18 cellular contexts compared by ENCODE assay signal in genomic region chr10:79412516-79412915, GRCh38. TPM values are rescaled to one million over a fixed set of nuclear protein-coding genes. Genes with fewer than 3 reads are reported as not detected.
DNase-seq lines count a peak whose midpoint lies in the region; ATAC-seq and TF ChIP-seq lines count a peak whose summit lies in the region.
"Had no signal": no experiment of that assay in that cellular context is flagged by ENCODE, and none has a peak within 500 bp of the region (broad histone marks: within the 10 kb centered on the region; RNA-seq: fewer than 3 reads in every experiment).

No MANE protein-coding gene starts in this region.

- TF ChIP-seq CTCF in HFFc6 (IDR thresholded peaks at IDR 0.05): no peak

- H3K4me1 Mint-ChIP-seq in HFFc6 (ENCODE audit: low read depth): peaks cover 71% of the 10 kb centered on the region
- peaks cover 9% of the 10 kb centered on the region for H3K4me1 Mint-ChIP-seq in activated T-helper 17 cell treated with anti-CD3 and anti-CD28 coated beads, Interleukin-2, amount 50 U/mL, for 72 hours

- no peak overlapping the region for H2AFZ ChIP-seq in mesenchymal stem cell (ENCODE audit: low read depth, low read length)
- H2AFZ ChIP-seq: GM23248 had no signal

- H3K9me3 ChIP-seq in mesenchymal stem cell (ENCODE audit: control insufficient read depth, low read length): no peaks in the 10 kb centered on the region
- H3K9me3 ChIP-seq: BLaER1 treated with 17β-estradiol and CSF1 and Interleukin-3, amounts not matched to agents 10 nM and 100 nM; HAP-1 had no signal

- H3K36me3 Mint-ChIP-seq in HFFc6 (ENCODE audit: low read depth): peaks cover 13% of the 10 kb centered on the region
- no peaks in the 10 kb centered on the region for H3K36me3 Mint-ChIP-seq in activated T-helper 17 cell treated with anti-CD3 and anti-CD28 coated beads, Interleukin-2, amount 50 U/mL, for 72 hours (ENCODE audit: low read depth)

- peak overlapping the region; percentile 70 for H3K27ac Mint-ChIP-seq in HFFc6
- H3K27ac Mint-ChIP-seq in activated T-helper 17 cell treated with anti-CD3 and anti-CD28 coated beads, Interleukin-2, amount 50 U/mL, for 72 hours: no peak overlapping the region

- H2BK15ac ChIP-seq in mesenchymal stem cell (ENCODE audit: low read depth, poor library complexity, severe bottlenecking): no peak overlapping the region

- no peak for ATAC-seq in activated T-helper 17 cell treated with anti-CD3 and anti-CD28 coated beads, Interleukin-2, amount 50 U/mL, for 72 hours (replicated peaks)
- ATAC-seq in sciatic nerve: no peak
- ATAC-seq in GM21423 (IDR thresholded peaks at IDR 0.05; ENCODE audit: unreplicated experiment): no peak
- no peak for ATAC-seq in GM21529 (IDR thresholded peaks at IDR 0.05; ENCODE audit: unreplicated experiment)

- peak overlapping the region; percentile 57 for H3K9ac ChIP-seq in mesenchymal stem cell (ENCODE audit: low read length)
- H3K9ac ChIP-seq: GM23248 had no signal

- intact Hi-C loops in sciatic nerve (cut with DNase I): no loop called here

- no peak overlapping the region for H4K8ac ChIP-seq in mesenchymal stem cell (ENCODE audit: low read length)

- DNase-seq in HFFc6 (no peak), mesenchymal stem cell (no peak), sciatic nerve (ENCODE audit: low spot score) (peak; percentile 35), DMS 273 (lab: John Stamatoyannopoulos, UW; ENCODE audit: unreplicated experiment) (no peak), OCI-M1 (lab: John Stamatoyannopoulos, UW) (no peak)
- DNase-seq: DND-41; GM23248; NCI-H1092 treated with DMSO at 0.1 percent for 48 hours; NCI-H2029 treated with DMSO at 0.1 percent for 48 hours; NCI-H2171; NCI-H526 treated with DMSO at 0.1 percent for 48 hours; NK-92 treated with Interleukin-12 subunit alpha and Interleukin-12 subunit beta, amount 100 ng/mL, for 24 hours had no signal

- H3K23ac ChIP-seq in mesenchymal stem cell (ENCODE audit: low read length in 2 of 2): no peak overlapping the region

- 97% methylated on average over 11 of the region's 11 CpGs for WGBS in mesenchymal stem cell

- no peak overlapping the region for H3K27ac ChIP-seq in mesenchymal stem cell (ENCODE audit: low read length, poor library complexity, severe bottlenecking)

- peak overlapping the region in 1 of 2 experiments; percentile 6 for H3K18ac ChIP-seq in mesenchymal stem cell (ENCODE audit: low read depth in 1 of 2, low read length in 2 of 2)

- peaks cover 27% of the 10 kb centered on the region for H3K4me1 ChIP-seq in mesenchymal stem cell (ENCODE audit: control insufficient read depth, insufficient read depth, low read depth, low read length)
- H3K4me1 ChIP-seq: BLaER1 treated with 17β-estradiol and CSF1 and Interleukin-3, amounts not matched to agents 10 nM and 100 nM; HAP-1 had no signal

- no peak overlapping the region for H3K4me2 ChIP-seq in mesenchymal stem cell (ENCODE audit: low read length, poor library complexity, severe bottlenecking)
- H3K4me2 ChIP-seq: BLaER1 treated with 17β-estradiol and CSF1 and Interleukin-3, amounts not matched to agents 10 nM and 100 nM had no signal

- H3K4me3 Mint-ChIP-seq in HFFc6: no peak overlapping the region
- peak overlapping the region; percentile 19 for H3K4me3 Mint-ChIP-seq in activated T-helper 17 cell treated with anti-CD3 and anti-CD28 coated beads, Interleukin-2, amount 50 U/mL, for 72 hours

- peaks cover 39 to 72% of the 10 kb centered on the region in 2 experiments for H3K36me3 ChIP-seq in mesenchymal stem cell (ENCODE audit: control insufficient read depth in 1 of 2, insufficient read depth in 2 of 2, low read depth in 1 of 2, low read length in 2 of 2)
- H3K36me3 ChIP-seq: HAP-1 had no signal

- H2BK120ac ChIP-seq in mesenchymal stem cell (ENCODE audit: low read depth, low read length): no peak overlapping the region

- no peak overlapping the region for H3K4me3 ChIP-seq in mesenchymal stem cell (ENCODE audit: insufficient read depth in 1 of 2, low read depth in 1 of 2, low read length in 2 of 2)
- H3K4me3 ChIP-seq: GM23248, HAP-1 had no signal

- H3K14ac ChIP-seq in mesenchymal stem cell (ENCODE audit: low read length in 2 of 2): no peak overlapping the region

- H3K4ac ChIP-seq in mesenchymal stem cell (ENCODE audit: low read depth in 1 of 2, low read length in 2 of 2): no peak overlapping the region

- peaks cover 50% of the 10 kb centered on the region for H3K79me1 ChIP-seq in mesenchymal stem cell (replicated peaks; ENCODE audit: low read length, poor library complexity, severe bottlenecking)

- no peak overlapping the region for H2BK5ac ChIP-seq in mesenchymal stem cell (ENCODE audit: low read depth, low read length, poor library complexity, severe bottlenecking)

- H2BK12ac ChIP-seq in mesenchymal stem cell (ENCODE audit: low read length in 2 of 2): no peak overlapping the region

- H3K9me3 Mint-ChIP-seq in HFFc6: no peaks in the 10 kb centered on the region
- H3K9me3 Mint-ChIP-seq in activated T-helper 17 cell treated with anti-CD3 and anti-CD28 coated beads, Interleukin-2, amount 50 U/mL, for 72 hours: no peaks in the 10 kb centered on the region
- H3K9me3 Mint-ChIP-seq: CD8-positive, alpha-beta memory T cell had no signal

- H3K27me3 Mint-ChIP-seq in HFFc6 (ENCODE audit: insufficient read depth): peaks cover 5% of the 10 kb centered on the region
- no peaks in the 10 kb centered on the region for H3K27me3 Mint-ChIP-seq in activated T-helper 17 cell treated with anti-CD3 and anti-CD28 coated beads, Interleukin-2, amount 50 U/mL, for 72 hours
- H3K27me3 Mint-ChIP-seq: CD8-positive, alpha-beta memory T cell had no signal

- no peak overlapping the region for H4K91ac ChIP-seq in mesenchymal stem cell (ENCODE audit: low read length)

- no peak overlapping the region for H2AK5ac ChIP-seq in mesenchymal stem cell (ENCODE audit: low read length, severe bottlenecking)

- H3K27me3 ChIP-seq in mesenchymal stem cell (ENCODE audit: control insufficient read depth in 1 of 2, insufficient read depth in 1 of 2, low read length in 2 of 2): no peaks in the 10 kb centered on the region
- H3K27me3 ChIP-seq: BLaER1 treated with 17β-estradiol and CSF1 and Interleukin-3, amounts not matched to agents 10 nM and 100 nM had no signal

RNA-seq across cellular contexts. Expression of gene ZCCHC24, which starts 32.9 kb away (rescaled TPM):
- total RNA-seq in HFFc6 (2021; fragmentation: NEBNext Ultra II Directional; extraction: Animal tissue kit (Norgen Biotek cat#: 25700)): 10 to 100 TPM; 33.2 to 40.3 (median 37.5) TPM
- 1 to 10 TPM; 1.3 to 2.6 TPM for total RNA-seq in activated T-helper 17 cell treated with anti-CD3 and anti-CD28 coated beads, Interleukin-2, amount 50 U/mL, for 72 hours
- 47.4 TPM for polyA plus RNA-seq in mesenchymal stem cell (2013, experiment 1 of 2)
- 49.0 TPM for polyA plus RNA-seq in mesenchymal stem cell (2013, experiment 2 of 2)
- total RNA-seq in sciatic nerve: 150 TPM

Comparison
In these comparisons a context has a peak if more than half of its experiments do, and no peak if none do; other contexts are left out.
1. RNA of gene ZCCHC24, which starts 32.9 kb away (total RNA-seq): 150 TPM in sciatic nerve (single experiment) and 33.2 to 40.3 TPM in HFFc6; 1.3 to 2.6 TPM in activated T-helper 17 cell treated with anti-CD3 and anti-CD28 coated beads, Interleukin-2, amount 50 U/mL, for 72 hours; every median in the first group is over 4 times any median in the second.